In genomic region chr6:55012454-55012853, GRCh38 we compare ENCODE assay signal across 2 cellular contexts.
TF ChIP-seq lines count a peak whose summit lies in the region.

No MANE protein-coding gene starts in this region.

TF ChIP-seq in HepG2, 621 proteins besides CTCF, POLR2A, EP300 and RAD21 (continued from another document):
- no peak for TF ChIP-seq THRA (CRISPR knock-in tag; IDR thresholded peaks at IDR 0.05; ENCODE audit: borderline replicate concordance)
- TF ChIP-seq GMEB2 (CRISPR knock-in tag; IDR thresholded peaks at IDR 0.05; ENCODE audit: low read depth): no peak
- no peak for TF ChIP-seq DNMT1 (CRISPR knock-in tag; IDR thresholded peaks at IDR 0.05)
- TF ChIP-seq MYC (CRISPR knock-in tag; IDR thresholded peaks at IDR 0.05; ENCODE audit: borderline replicate concordance): no peak
- TF ChIP-seq MAFF (IDR thresholded peaks at IDR 0.05; ENCODE audit: low read depth, low read length): peak; percentile 82
- TF ChIP-seq ZSCAN20 (CRISPR knock-in tag; IDR thresholded peaks at IDR 0.05; ENCODE audit: borderline replicate concordance): no peak
- TF ChIP-seq NRL (CRISPR knock-in tag; IDR thresholded peaks at IDR 0.05; ENCODE audit: borderline replicate concordance): no peak
- peak; percentile 74 to 90 for TF ChIP-seq MAFK (conservative IDR thresholded peaks at IDR 0.05 in 1 of 2, IDR thresholded peaks at IDR 0.05 in 1 of 2; ENCODE audit: low read length in 2 of 2)
- no peak for TF ChIP-seq SRSF4 (IDR thresholded peaks at IDR 0.05; ENCODE audit: low read depth, low read length, poor library complexity, severe bottlenecking)
- TF ChIP-seq ZNF569 (CRISPR knock-in tag; IDR thresholded peaks at IDR 0.05; ENCODE audit: borderline replicate concordance): no peak
- no peak for TF ChIP-seq MAFG (CRISPR knock-in tag; IDR thresholded peaks at IDR 0.05)
- no peak for TF ChIP-seq CHCHD3 (CRISPR knock-in tag; IDR thresholded peaks at IDR 0.05)
- no peak for TF ChIP-seq CCDC6 (CRISPR knock-in tag; IDR thresholded peaks at IDR 0.05)
- no peak for TF ChIP-seq ZNF792 (CRISPR knock-in tag; IDR thresholded peaks at IDR 0.05)
- TF ChIP-seq HMGXB3 (CRISPR knock-in tag; IDR thresholded peaks at IDR 0.05; ENCODE audit: borderline replicate concordance): no peak
- no peak for TF ChIP-seq SYNCRIP (IDR thresholded peaks at IDR 0.05; ENCODE audit: insufficient read depth, low read depth, low read length)

TF ChIP-seq in K562, 482 proteins besides CTCF, POLR2A, EP300 and RAD21 (continued from another document):
- TF ChIP-seq CEBPB (tag; IDR thresholded peaks at IDR 0.05) (no peak), ZBTB43 (CRISPR knock-in tag; IDR thresholded peaks at IDR 0.05) (no peak), MAFK (IDR thresholded peaks at IDR 0.05; ENCODE audit: low read length) (peak; percentile 10; the same call in 1 of the 2 replicates), SMARCA5 (IDR thresholded peaks at IDR 0.05) (no peak), ZNF316 (IDR thresholded peaks at IDR 0.05) (peak; percentile 38; the same call in 1 of the 2 replicates), MEF2A (IDR thresholded peaks at IDR 0.05; ENCODE audit: control insufficient read depth, low read depth, low read length) (no peak), PHF21A (IDR thresholded peaks at IDR 0.05; ENCODE audit: borderline replicate concordance, low read depth) (no peak), MAFF (IDR thresholded peaks at IDR 0.05; ENCODE audit: low read length) (0 out of 2 replicates have a peak, but pooled peaks have one; percentile 10)
